Comparison of ENCODE assay signal across 1 cellular context in genomic region chr5:157204765-157205164, GRCh38.
TF ChIP-seq lines count a peak whose summit lies in the region.

No MANE protein-coding gene starts in this region.

TF ChIP-seq in GM23338, 12 proteins besides CTCF, POLR2A, EP300 and RAD21 (continued from another document):
- TF ChIP-seq, protein P1, sequence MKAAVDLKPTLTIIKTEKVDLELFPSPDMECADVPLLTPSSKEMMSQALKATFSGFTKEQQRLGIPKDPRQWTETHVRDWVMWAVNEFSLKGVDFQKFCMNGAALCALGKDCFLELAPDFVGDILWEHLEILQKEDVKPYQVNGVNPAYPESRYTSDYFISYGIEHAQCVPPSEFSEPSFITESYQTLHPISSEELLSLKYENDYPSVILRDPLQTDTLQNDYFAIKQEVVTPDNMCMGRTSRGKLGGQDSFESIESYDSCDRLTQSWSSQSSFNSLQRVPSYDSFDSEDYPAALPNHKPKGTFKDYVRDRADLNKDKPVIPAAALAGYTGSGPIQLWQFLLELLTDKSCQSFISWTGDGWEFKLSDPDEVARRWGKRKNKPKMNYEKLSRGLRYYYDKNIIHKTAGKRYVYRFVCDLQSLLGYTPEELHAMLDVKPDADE (IDR thresholded peaks at IDR 0.05): no peak
- TF ChIP-seq, protein P2, sequence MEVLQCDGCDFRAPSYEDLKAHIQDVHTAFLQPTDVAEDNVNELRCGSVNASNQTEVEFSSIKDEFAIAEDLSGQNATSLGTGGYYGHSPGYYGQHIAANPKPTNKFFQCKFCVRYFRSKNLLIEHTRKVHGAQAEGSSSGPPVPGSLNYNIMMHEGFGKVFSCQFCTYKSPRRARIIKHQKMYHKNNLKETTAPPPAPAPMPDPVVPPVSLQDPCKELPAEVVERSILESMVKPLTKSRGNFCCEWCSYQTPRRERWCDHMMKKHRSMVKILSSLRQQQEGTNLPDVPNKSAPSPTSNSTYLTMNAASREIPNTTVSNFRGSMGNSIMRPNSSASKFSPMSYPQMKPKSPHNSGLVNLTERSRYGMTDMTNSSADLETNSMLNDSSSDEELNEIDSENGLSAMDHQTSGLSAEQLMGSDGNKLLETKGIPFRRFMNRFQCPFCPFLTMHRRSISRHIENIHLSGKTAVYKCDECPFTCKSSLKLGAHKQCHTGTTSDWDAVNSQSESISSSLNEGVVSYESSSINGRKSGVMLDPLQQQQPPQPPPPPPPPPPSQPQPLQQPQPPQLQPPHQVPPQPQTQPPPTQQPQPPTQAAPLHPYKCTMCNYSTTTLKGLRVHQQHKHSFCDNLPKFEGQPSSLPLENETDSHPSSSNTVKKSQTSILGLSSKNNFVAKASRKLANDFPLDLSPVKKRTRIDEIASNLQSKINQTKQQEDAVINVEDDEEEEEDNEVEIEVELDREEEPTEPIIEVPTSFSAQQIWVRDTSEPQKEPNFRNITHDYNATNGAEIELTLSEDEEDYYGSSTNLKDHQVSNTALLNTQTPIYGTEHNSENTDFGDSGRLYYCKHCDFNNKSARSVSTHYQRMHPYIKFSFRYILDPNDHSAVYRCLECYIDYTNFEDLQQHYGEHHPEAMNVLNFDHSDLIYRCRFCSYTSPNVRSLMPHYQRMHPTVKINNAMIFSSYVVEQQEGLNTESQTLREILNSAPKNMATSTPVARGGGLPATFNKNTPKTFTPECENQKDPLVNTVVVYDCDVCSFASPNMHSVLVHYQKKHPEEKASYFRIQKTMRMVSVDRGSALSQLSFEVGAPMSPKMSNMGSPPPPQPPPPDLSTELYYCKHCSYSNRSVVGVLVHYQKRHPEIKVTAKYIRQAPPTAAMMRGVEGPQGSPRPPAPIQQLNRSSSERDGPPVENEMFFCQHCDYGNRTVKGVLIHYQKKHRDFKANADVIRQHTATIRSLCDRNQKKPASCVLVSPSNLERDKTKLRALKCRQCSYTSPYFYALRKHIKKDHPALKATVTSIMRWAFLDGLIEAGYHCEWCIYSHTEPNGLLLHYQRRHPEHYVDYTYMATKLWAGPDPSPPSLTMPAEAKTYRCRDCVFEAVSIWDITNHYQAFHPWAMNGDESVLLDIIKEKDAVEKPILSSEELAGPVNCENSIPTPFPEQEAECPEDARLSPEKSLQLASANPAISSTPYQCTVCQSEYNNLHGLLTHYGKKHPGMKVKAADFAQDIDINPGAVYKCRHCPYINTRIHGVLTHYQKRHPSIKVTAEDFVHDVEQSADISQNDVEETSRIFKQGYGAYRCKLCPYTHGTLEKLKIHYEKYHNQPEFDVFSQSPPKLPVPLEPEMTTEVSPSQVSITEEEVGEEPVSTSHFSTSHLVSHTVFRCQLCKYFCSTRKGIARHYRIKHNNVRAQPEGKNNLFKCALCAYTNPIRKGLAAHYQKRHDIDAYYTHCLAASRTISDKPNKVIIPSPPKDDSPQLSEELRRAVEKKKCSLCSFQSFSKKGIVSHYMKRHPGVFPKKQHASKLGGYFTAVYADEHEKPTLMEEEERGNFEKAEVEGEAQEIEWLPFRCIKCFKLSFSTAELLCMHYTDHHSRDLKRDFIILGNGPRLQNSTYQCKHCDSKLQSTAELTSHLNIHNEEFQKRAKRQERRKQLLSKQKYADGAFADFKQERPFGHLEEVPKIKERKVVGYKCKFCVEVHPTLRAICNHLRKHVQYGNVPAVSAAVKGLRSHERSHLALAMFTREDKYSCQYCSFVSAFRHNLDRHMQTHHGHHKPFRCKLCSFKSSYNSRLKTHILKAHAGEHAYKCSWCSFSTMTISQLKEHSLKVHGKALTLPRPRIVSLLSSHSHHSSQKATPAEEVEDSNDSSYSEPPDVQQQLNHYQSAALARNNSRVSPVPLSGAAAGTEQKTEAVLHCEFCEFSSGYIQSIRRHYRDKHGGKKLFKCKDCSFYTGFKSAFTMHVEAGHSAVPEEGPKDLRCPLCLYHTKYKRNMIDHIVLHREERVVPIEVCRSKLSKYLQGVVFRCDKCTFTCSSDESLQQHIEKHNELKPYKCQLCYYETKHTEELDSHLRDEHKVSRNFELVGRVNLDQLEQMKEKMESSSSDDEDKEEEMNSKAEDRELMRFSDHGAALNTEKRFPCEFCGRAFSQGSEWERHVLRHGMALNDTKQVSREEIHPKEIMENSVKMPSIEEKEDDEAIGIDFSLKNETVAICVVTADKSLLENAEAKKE (CRISPR knock-in tag; IDR thresholded peaks at IDR 0.05): no peak
